8 cellular contexts compared by ENCODE assay signal in genomic region chr13:19560672-19561071, GRCh38. TPM values are rescaled to one million over a fixed set of nuclear protein-coding genes. Genes with fewer than 3 reads are reported as not detected.
"Had no signal": no experiment of that assay in that cellular context is flagged by ENCODE, and none has a peak within 500 bp of the region (broad histone marks: within the 10 kb centered on the region; RNA-seq: fewer than 3 reads in every experiment).

No MANE protein-coding gene starts in this region.

RNA-seq across cellular contexts. Expression of gene TPTE2, which starts 0.7 kb away (rescaled TPM):
- total RNA-seq: activated B cell treated with CpG ODN at 0.5 μM for 24 hours; activated CD4-positive, alpha-beta T cell treated with anti-CD3 and anti-CD28 coated beads, Interleukin-2, amount 10 ng/mL, durations not matched to agents 24 days and 14 days; activated CD8-positive, alpha-beta memory T cell treated with anti-CD3 and anti-CD28 coated beads for 36 hours; activated CD8-positive, alpha-beta memory T cell treated with anti-CD3 and anti-CD28 coated beads, Interleukin-2, amount 10 ng/mL, durations not matched to agents 7 days and 5 days; activated CD8-positive, alpha-beta T cell treated with anti-CD3 and anti-CD28 coated beads, Interleukin-2, amount 10 ng/mL, durations not matched to agents 7 days and 5 days; T-cell; T-helper 2 cell treated with Interferon-gamma antibody and Interleukin-4, amounts not matched to agents 100 ng/mL and 5 ng/mL, for 36 hours; WTC11 had no signal
